Comparison of ENCODE assay signal across 35 cellular contexts in genomic region chr12:1858456-1858855, GRCh38. TPM values are rescaled to one million over a fixed set of nuclear protein-coding genes. Genes with fewer than 3 reads are reported as not detected.
"Had no signal": no experiment of that assay in that cellular context is flagged by ENCODE, and none has a peak within 500 bp of the region (broad histone marks: within the 10 kb centered on the region; RNA-seq: fewer than 3 reads in every experiment).

No MANE protein-coding gene starts in this region.

- DNase-seq: activated B cell treated with CpG ODN at 0.5 μM for 24 hours; activated CD4-positive, alpha-beta T cell treated with anti-CD3 and anti-CD28 coated beads for 48 hours; activated CD4-positive, alpha-beta T cell treated with anti-CD3 and anti-CD28 coated beads, Interleukin-2, amount 50 U/mL, for 1 hour; activated CD4-positive, alpha-beta T cell treated with anti-CD3 and anti-CD28 coated beads, Interleukin-2, amount 50 U/mL, for 48 hours; activated CD8-positive, alpha-beta memory T cell treated with anti-CD3 and anti-CD28 coated beads for 24 hours; activated CD8-positive, alpha-beta T cell treated with anti-CD3 and anti-CD28 coated beads for 36 hours; activated naive CD4-positive, alpha-beta T cell treated with anti-CD3 and anti-CD28 coated beads for 36 hours; activated naive CD8-positive, alpha-beta T cell treated with anti-CD3 and anti-CD28 coated beads, Interleukin-2, amount 10 ng/mL, durations not matched to agents 7 days and 5 days; activated T-cell treated with anti-CD3 and anti-CD28 coated beads, Interleukin-2, amount 50 U/mL, for 72 hours; cortex of kidney; dermis blood vessel endothelial cell; effector CD4-positive, alpha-beta T cell; effector memory CD8-positive, alpha-beta T cell; esophagus squamous epithelium; foreskin melanocyte; heart right ventricle; T-helper 1 cell; T-helper 17 cell; T1000; WERI-Rb-1 had no signal

- H3K27me3 Mint-ChIP-seq: activated CD8-positive, alpha-beta T cell treated with anti-CD3 and anti-CD28 coated beads for 36 hours had no signal

- H3K4me3 ChIP-seq: ascending aorta, breast epithelium, cardiac muscle cell, esophagus squamous epithelium, gastroesophageal sphincter, heart right ventricle had no signal

- H3K4me1 Mint-ChIP-seq: activated B cell treated with CpG ODN at 0.5 μM for 24 hours; brain; central memory CD8-positive, alpha-beta T cell had no signal

- H3K27ac Mint-ChIP-seq: activated B cell treated with CpG ODN at 0.5 μM for 24 hours; activated CD8-positive, alpha-beta T cell treated with anti-CD3 and anti-CD28 coated beads for 36 hours; activated naive CD4-positive, alpha-beta T cell treated with anti-CD3 and anti-CD28 coated beads for 36 hours; activated naive CD8-positive, alpha-beta T cell treated with anti-CD3 and anti-CD28 coated beads, Interleukin-2, amount 10 ng/mL, durations not matched to agents 7 days and 5 days; activated T-cell treated with anti-CD3 and anti-CD28 coated beads, Interleukin-2, amount 50 U/mL, for 72 hours; brain; effector memory CD8-positive, alpha-beta T cell; T-helper 17 cell; T-helper 2 cell treated with Interferon-gamma antibody and Interleukin-4, amounts not matched to agents 5 μg/mL and 100 μg/mL, for 36 hours had no signal

- H3K9me3 Mint-ChIP-seq: activated CD8-positive, alpha-beta T cell treated with anti-CD3 and anti-CD28 coated beads for 36 hours; activated naive CD4-positive, alpha-beta T cell treated with anti-CD3 and anti-CD28 coated beads for 36 hours; activated naive CD8-positive, alpha-beta T cell treated with anti-CD3 and anti-CD28 coated beads, Interleukin-2, amount 10 ng/mL, durations not matched to agents 7 days and 5 days; activated T-cell treated with anti-CD3 and anti-CD28 coated beads, Interleukin-2, amount 50 U/mL, for 72 hours; central memory CD8-positive, alpha-beta T cell; effector memory CD8-positive, alpha-beta T cell; T-helper 2 cell treated with Interferon-gamma antibody and Interleukin-4, amounts not matched to agents 5 μg/mL and 100 μg/mL, for 36 hours had no signal

- H3K27me3 ChIP-seq: ascending aorta, cardiac muscle cell had no signal

- ATAC-seq: activated CD4-positive, CD25-positive, alpha-beta regulatory T cell treated with anti-CD3 and anti-CD28 coated beads, Interleukin-2, amount 50 U/mL, for 24 hours; activated CD8-positive, alpha-beta T cell treated with anti-CD3 and anti-CD28 coated beads for 36 hours; activated naive CD4-positive, alpha-beta T cell treated with anti-CD3 and anti-CD28 coated beads, Interleukin-2, amount 50 U/mL, for 72 hours; activated T-cell treated with anti-CD3 and anti-CD28 coated beads, Interleukin-2, amount 50 U/mL, for 72 hours; effector memory CD8-positive, alpha-beta T cell; gastroesophageal sphincter; heart right ventricle; T-helper 17 cell had no signal

- H3K4me1 ChIP-seq: ascending aorta, breast epithelium, esophagus squamous epithelium, gastroesophageal sphincter, heart right ventricle had no signal

- H3K36me3 Mint-ChIP-seq: activated naive CD4-positive, alpha-beta T cell treated with anti-CD3 and anti-CD28 coated beads, Interleukin-2, amount 50 U/mL, for 72 hours; activated naive CD8-positive, alpha-beta T cell treated with anti-CD3 and anti-CD28 coated beads, Interleukin-2, amount 10 ng/mL, durations not matched to agents 7 days and 5 days had no signal

- H3K27ac ChIP-seq: ascending aorta, breast epithelium, cardiac muscle cell, epithelial cell of prostate, esophagus squamous epithelium, gastroesophageal sphincter, heart right ventricle, WERI-Rb-1 had no signal

- H3K36me3 ChIP-seq: ascending aorta, breast epithelium, cardiac muscle cell, esophagus squamous epithelium, gastroesophageal sphincter, heart right ventricle had no signal

- H3K4me3 Mint-ChIP-seq: activated B cell treated with CpG ODN at 0.5 μM for 24 hours; activated CD8-positive, alpha-beta T cell treated with anti-CD3 and anti-CD28 coated beads for 36 hours; activated naive CD4-positive, alpha-beta T cell treated with anti-CD3 and anti-CD28 coated beads for 36 hours; activated naive CD8-positive, alpha-beta T cell treated with anti-CD3 and anti-CD28 coated beads, Interleukin-2, amount 10 ng/mL, durations not matched to agents 7 days and 5 days; activated T-cell treated with anti-CD3 and anti-CD28 coated beads, Interleukin-2, amount 50 U/mL, for 72 hours; brain; central memory CD8-positive, alpha-beta T cell; effector memory CD8-positive, alpha-beta T cell; T-helper 17 cell; T-helper 2 cell treated with Interferon-gamma antibody and Interleukin-4, amounts not matched to agents 5 μg/mL and 100 μg/mL, for 36 hours had no signal

RNA-seq across cellular contexts. Expression of gene LRTM2, which starts 38.1 kb away (rescaled TPM):
- total RNA-seq: activated B cell treated with CpG ODN at 0.5 μM for 24 hours; activated CD8-positive, alpha-beta T cell treated with anti-CD3 and anti-CD28 coated beads for 36 hours; activated naive CD4-positive, alpha-beta T cell treated with anti-CD3 and anti-CD28 coated beads for 36 hours; activated naive CD4-positive, alpha-beta T cell treated with anti-CD3 and anti-CD28 coated beads, Interleukin-2, amount 50 U/mL, for 72 hours; activated naive CD8-positive, alpha-beta T cell treated with anti-CD3 and anti-CD28 coated beads, Interleukin-2, amount 10 ng/mL, durations not matched to agents 7 days and 5 days; ascending aorta; breast epithelium; cardiac muscle cell; dermis blood vessel endothelial cell; endothelial cell of umbilical vein; esophagus squamous epithelium; fibroblast of lung; fibroblast of villous mesenchyme; gastroesophageal sphincter; glomerular endothelial cell; heart right ventricle; T-helper 17 cell had no signal
- polyA plus RNA-seq: cardiac muscle cell, endothelial cell of umbilical vein, esophagus, fibroblast of lung, heart right ventricle had no signal

RNA-seq across cellular contexts. Expression of gene CACNA2D4, which starts 60.0 kb away (rescaled TPM):
- total RNA-seq: ascending aorta had no signal
